Comparison of ENCODE assay signal across 8 cellular contexts in genomic region chr11:62444835-62445234, GRCh38. TPM values are rescaled to one million over a fixed set of nuclear protein-coding genes. Genes with fewer than 3 reads are reported as not detected.
DNase-seq lines count a peak whose midpoint lies in the region; ATAC-seq and TF ChIP-seq lines count a peak whose summit lies in the region.

No MANE protein-coding gene starts in this region.

- no peaks in the 10 kb centered on the region for H4K20me1 ChIP-seq in mammary epithelial cell (ENCODE audit: insufficient read depth, low read length)

- peak overlapping the region; percentile 84 for H2AFZ ChIP-seq in mammary epithelial cell (ENCODE audit: low read depth, low read length)

- H3K27ac ChIP-seq in mammary epithelial cell (ENCODE audit: insufficient read depth, low read depth, low read length) (no peak overlapping the region), vagina (peak overlapping the region; percentile 93)

- no peak for DNase-seq in Right ventricle myocardium inferior (ENCODE audit: missing footprints)
- DNase-seq in cardiac septum (ENCODE audit: low spot score) = no peak
- DNase-seq in mammary epithelial cell = no peak
- peak in 1 of 3 donors; percentile 32 for DNase-seq in mucosa of descending colon
- no peak for DNase-seq in vagina (ENCODE audit: extremely low spot score in 2 of 2)
- DNase-seq in MV-4-11 (lab: John Stamatoyannopoulos, UW) = no peak
- DNase-seq in HAP-1 (ENCODE audit: low spot score in 2 of 2) = no peak
- no peak for DNase-seq in activated CD4-positive, alpha-beta T cell treated with anti-CD3 and anti-CD28 coated beads, Interleukin-2, amount 50 U/mL, for 4 hours

- H3K4me2 ChIP-seq in mammary epithelial cell (ENCODE audit: insufficient read depth, low read depth, low read length) = peak overlapping the region; percentile 76

- H3K9me3 ChIP-seq in mammary epithelial cell (replicated peaks; ENCODE audit: insufficient read depth, low read length) = no peaks in the 10 kb centered on the region
- H3K9me3 ChIP-seq in mucosa of descending colon = no peaks in the 10 kb centered on the region
- no peaks in the 10 kb centered on the region for H3K9me3 ChIP-seq in vagina
- no peaks in the 10 kb centered on the region for H3K9me3 ChIP-seq in HAP-1

- CTCF ChIA-PET in mammary epithelial cell (lab: Charles Lee; ENCODE audit: low non-redundant PET) = interaction anchor here (0.6 to 0.7 kb wide), 3 partner anchors 21 to 464 kb away, joined by 3 to 4 read pairs (median 4); no protein-coding TSS in a partner anchor

- 7% methylated on average over 9 of the region's 9 CpGs for WGBS in mammary epithelial cell (ENCODE audit: low coverage, missing lambda C conversion rate)

- no peak overlapping the region for H3K9ac ChIP-seq in mammary epithelial cell (ENCODE audit: insufficient read depth, low read length)

- intact Hi-C loops in Right ventricle myocardium inferior (cut with DNase I) (loop anchor here (5.0 kb wide), 1 partner anchor 57 kb away; no protein-coding TSS in a partner anchor), cardiac septum (cut with DNase I) (loop anchor here (5.0 kb wide), 2 partner anchors 52 to 97 kb away; no protein-coding TSS in a partner anchor), mammary epithelial cell (cut with micrococcal nuclease) (no loop called here), mucosa of descending colon (cut with DNase I, micrococcal nuclease) (loop anchor here in 1 of 2 donors (5.0 kb wide), 1 partner anchor 62 kb away; no protein-coding TSS in a partner anchor), vagina (cut with DNase I) (loop anchor here (5.0 kb wide), 1 partner anchor 97 kb away; no protein-coding TSS in a partner anchor)

- dilution Hi-C loops in mammary epithelial cell (cut with HindIII; ENCODE audit: low sequenced_read_pairs) = no loop called here

- H3K27me3 ChIP-seq in mammary epithelial cell (ENCODE audit: insufficient read depth, low read length) (no peaks in the 10 kb centered on the region), vagina (no peaks in the 10 kb centered on the region), HAP-1 (ENCODE audit: low read depth) (no peaks in the 10 kb centered on the region; the same call in 1 of the 2 replicates)

- H3K4me3 ChIP-seq in mammary epithelial cell (replicated peaks in 1 of 3; ENCODE audit: insufficient read depth in 1 of 3, low read depth in 2 of 3, low read length in 3 of 3) (peak overlapping the region in 1 of 3 experiments; percentile 39), mucosa of descending colon (no peak overlapping the region), vagina (peak overlapping the region; percentile 35 to 42), HAP-1 (no peak overlapping the region)

- no peak for TF ChIP-seq CTCF in mammary epithelial cell (conservative IDR thresholded peaks at IDR 0.05 in 1 of 2, IDR thresholded peaks at IDR 0.05 in 1 of 2; ENCODE audit: extremely low read depth in 1 of 2, insufficient read depth in 1 of 2, low read depth in 1 of 2, low read length in 2 of 2)
- TF ChIP-seq CTCF in mucosa of descending colon (IDR thresholded peaks at IDR 0.05) = no peak
- no peak for TF ChIP-seq CTCF in vagina (IDR thresholded peaks at IDR 0.05)

- H3K36me3 ChIP-seq in mammary epithelial cell (ENCODE audit: insufficient read depth, low read length) (no peaks in the 10 kb centered on the region), mucosa of descending colon (ENCODE audit: low read depth) (no peaks in the 10 kb centered on the region), vagina (no peaks in the 10 kb centered on the region), HAP-1 (replicated peaks) (no peaks in the 10 kb centered on the region)

- no TSS peak for BruUV-seq in mammary epithelial cell (replicated peaks; lab: Mats Ljungman, UMichigan)

- no peak for TF ChIP-seq POLR2A in vagina (IDR thresholded peaks at IDR 0.05)

- peak; percentile 26 for ATAC-seq in Right ventricle myocardium inferior
- ATAC-seq in mucosa of descending colon = peak; percentile 17

- peaks cover 3% of the 10 kb centered on the region for H3K4me1 ChIP-seq in mammary epithelial cell (ENCODE audit: insufficient read depth, low read length)
- peaks cover 23% of the 10 kb centered on the region for H3K4me1 ChIP-seq in mucosa of descending colon (ENCODE audit: low read depth)
- peaks cover 50% of the 10 kb centered on the region for H3K4me1 ChIP-seq in vagina
- H3K4me1 ChIP-seq in HAP-1 = no peaks in the 10 kb centered on the region

- no peaks in the 10 kb centered on the region for H3K79me2 ChIP-seq in mammary epithelial cell (ENCODE audit: insufficient read depth, low read length)

- in situ Hi-C loops in mammary epithelial cell (cut with MboI; ENCODE audit: low sequenced_read_pairs in 2 of 2) (loop anchor here in 1 of 2 donors (5.0 to 10.0 kb wide), 2 partner anchors 60 to 92 kb away; no protein-coding TSS in a partner anchor), HAP-1 (cut with MboI; ENCODE audit: low sequenced_read_pairs) (no loop called here)

RNA-seq across cellular contexts. Expression of gene SCGB1A1, which starts 26.0 kb away (rescaled TPM):
- not detected for total RNA-seq in Right ventricle myocardium inferior
- not detected for total RNA-seq in cardiac septum
- total RNA-seq in mammary epithelial cell = not detected
- polyA plus RNA-seq in mammary epithelial cell = not detected
- polyA minus RNA-seq in mammary epithelial cell = not detected
- total RNA-seq in mucosa of descending colon = not detected
- total RNA-seq in vagina = not detected

Comparison
In these comparisons a context has a peak if more than half of its experiments do, and no peak if none do; other contexts are left out.
1. H3K4me3 ChIP-seq: peak in vagina (2 of 2); none in mucosa of descending colon (single experiment) and HAP-1 (single experiment).